11 cellular contexts compared by ENCODE assay signal in genomic region chr22:26845016-26845728, GRCh38.
A peak's percentile ranks its signal among the peaks of the same experiment; 100 is the strongest.
DNase-seq lines count a peak whose midpoint lies in the region; ATAC-seq and TF ChIP-seq lines count a peak whose summit lies in the region.
"Had no signal": no experiment of that assay in that cellular context is flagged by ENCODE, and none has a peak within 500 bp of the region (broad histone marks: within the 10 kb centered on the region; RNA-seq: fewer than 3 reads in every experiment).

No MANE protein-coding gene starts in this region.

- no peak overlapping the region for H3K9ac ChIP-seq in BLaER1

- no peak overlapping the region for H3K27ac ChIP-seq in BLaER1
- no peak overlapping the region for H3K27ac ChIP-seq in GM23338 (ENCODE audit: low read depth)

- no peaks in the 10 kb centered on the region for H3F3A ChIP-seq in GM23338 (replicated peaks; ENCODE audit: low read depth)

- no peak for TF ChIP-seq CTCF in GM23338 (conservative IDR thresholded peaks at IDR 0.05; ENCODE audit: low read depth in 2 of 2)

- no peaks in the 10 kb centered on the region for H3K9me3 ChIP-seq in BLaER1
- H3K9me3 ChIP-seq: HAP-1 had no signal

- H3K36me3 ChIP-seq in BLaER1, result no peaks in the 10 kb centered on the region
- no peaks in the 10 kb centered on the region for H3K36me3 ChIP-seq in GM23338 (ENCODE audit: insufficient read depth)
- H3K36me3 ChIP-seq: HAP-1 had no signal

- H3K27ac Mint-ChIP-seq in GM23338, result no peak overlapping the region
- H3K27ac Mint-ChIP-seq in stimulated activated effector memory CD8-positive, alpha-beta T cell treated with anti-CD3 and anti-CD28 coated beads, Interleukin-12 subunit alpha, Interleukin-12 subunit beta, amount 100 ng/mL, for 72 hours, result no peak overlapping the region
- H3K27ac Mint-ChIP-seq: CD14-positive monocyte had no signal

- no peaks in the 10 kb centered on the region for H3K9me3 Mint-ChIP-seq in GM23338
- H3K9me3 Mint-ChIP-seq in stimulated activated effector memory CD8-positive, alpha-beta T cell treated with anti-CD3 and anti-CD28 coated beads, Interleukin-12 subunit alpha, Interleukin-12 subunit beta, amount 100 ng/mL, for 72 hours, result no peaks in the 10 kb centered on the region

- ATAC-seq in GM23338 (no peak), HG03571 (IDR thresholded peaks at IDR 0.05; ENCODE audit: unreplicated experiment) (no peak)
- ATAC-seq in activated CD4-positive, CD25-positive, alpha-beta regulatory T cell treated with anti-CD3 and anti-CD28 coated beads, Interleukin-2, amount 50 U/mL, for 24 hours, result no peak
- ATAC-seq in stimulated activated effector memory CD8-positive, alpha-beta T cell treated with anti-CD3 and anti-CD28 coated beads, Interleukin-12 subunit alpha, Interleukin-12 subunit beta, amount 100 ng/mL, for 72 hours, result no peak
- ATAC-seq: right cardiac atrium had no signal

- H3K79me2 ChIP-seq in GM23338 (replicated peaks; ENCODE audit: insufficient read depth), result no peaks in the 10 kb centered on the region

- H2AFZ ChIP-seq in GM23338, result 0 out of 2 replicates have a peak overlapping the region, but pooled peaks have one; percentile 32

- H3K4me1 ChIP-seq in BLaER1, result peaks cover 30% of the 10 kb centered on the region
- H3K4me1 ChIP-seq in GM23338 (ENCODE audit: insufficient read depth), result 0 out of 2 replicates have a peak, but pooled peaks cover 5% of the 10 kb centered on the region
- H3K4me1 ChIP-seq: HAP-1 had no signal

- H3K9me2 ChIP-seq in GM23338 (ENCODE audit: insufficient read depth), result no peaks in the 10 kb centered on the region

- no peaks in the 10 kb centered on the region; the same call in 2 of the 3 replicates for H3K36me3 Mint-ChIP-seq in GM23338 (ENCODE audit: low read depth)
- H3K36me3 Mint-ChIP-seq in stimulated activated effector memory CD8-positive, alpha-beta T cell treated with anti-CD3 and anti-CD28 coated beads, Interleukin-12 subunit alpha, Interleukin-12 subunit beta, amount 100 ng/mL, for 72 hours, result no peaks in the 10 kb centered on the region
- H3K36me3 Mint-ChIP-seq: CD14-positive monocyte had no signal

- peaks cover 3% of the 10 kb centered on the region for H3K27me3 Mint-ChIP-seq in GM23338 (ENCODE audit: insufficient read depth, low read depth, poor library complexity)

- H3K4me3 ChIP-seq in BLaER1 (peak overlapping the region; percentile 29; the same call in 1 of the 2 replicates), GM23338 (no peak overlapping the region)
- H3K4me3 ChIP-seq: HAP-1 had no signal

- H3K4me2 ChIP-seq in BLaER1 (peak overlapping the region; percentile 85), GM23338 (no peak overlapping the region)

- peaks cover 2% of the 10 kb centered on the region; the same call in 2 of the 3 replicates for H3K4me1 Mint-ChIP-seq in GM23338
- H3K4me1 Mint-ChIP-seq in stimulated activated effector memory CD8-positive, alpha-beta T cell treated with anti-CD3 and anti-CD28 coated beads, Interleukin-12 subunit alpha, Interleukin-12 subunit beta, amount 100 ng/mL, for 72 hours, result peaks cover 14% of the 10 kb centered on the region

- no peaks in the 10 kb centered on the region for H3K27me3 ChIP-seq in BLaER1
- H3K27me3 ChIP-seq in GM23338 (ENCODE audit: insufficient read depth), result no peaks in the 10 kb centered on the region

- no peak overlapping the region for H3K4me3 Mint-ChIP-seq in GM23338
- H3K4me3 Mint-ChIP-seq in stimulated activated effector memory CD8-positive, alpha-beta T cell treated with anti-CD3 and anti-CD28 coated beads, Interleukin-12 subunit alpha, Interleukin-12 subunit beta, amount 100 ng/mL, for 72 hours, result no peak overlapping the region
- H3K4me3 Mint-ChIP-seq: CD14-positive monocyte had no signal

- peaks cover 4% of the 10 kb centered on the region; the same call in 1 of the 2 replicates for H4K20me1 ChIP-seq in BLaER1
- H4K20me1 ChIP-seq in GM23338 (replicated peaks; ENCODE audit: insufficient read depth), result no peaks in the 10 kb centered on the region

- DNase-seq in GM23338 (ENCODE audit: low spot score) (no peak), NCI-H2227 (lab: John Stamatoyannopoulos, UW; ENCODE audit: unreplicated experiment) (peak; percentile 29), dermis blood vessel endothelial cell (peak; percentile 3), NCI-H748 treated with DMSO at 0.1 percent for 48 hours (lab: John Stamatoyannopoulos, UW) (no peak)
- DNase-seq in stimulated activated effector memory CD8-positive, alpha-beta T cell treated with anti-CD3 and anti-CD28 coated beads, Interleukin-12 subunit alpha, Interleukin-12 subunit beta, amount 100 ng/mL, for 72 hours (ENCODE audit: low spot score in 2 of 2), result no peak
- DNase-seq: right cardiac atrium had no signal

TF ChIP-seq in GM23338, 12 proteins besides CTCF, POLR2A, EP300 and RAD21:
- no peak for TF ChIP-seq EZH2 (IDR thresholded peaks at IDR 0.05; ENCODE audit: low read depth, unreplicated experiment)

Comparison
In these comparisons a context has a peak if more than half of its experiments do, and no peak if none do; other contexts are left out.
1. DNase-seq: peak in NCI-H2227 (single experiment) and dermis blood vessel endothelial cell (single experiment); none in GM23338 (single experiment), NCI-H748 treated with DMSO at 0.1 percent for 48 hours (single experiment) and stimulated activated effector memory CD8-positive, alpha-beta T cell treated with anti-CD3 and anti-CD28 coated beads, Interleukin-12 subunit alpha, Interleukin-12 subunit beta, amount 100 ng/mL, for 72 hours (0 of 2).